17 cellular contexts compared by ENCODE assay signal in genomic region chr17:69062860-69063621, GRCh38. TPM values are rescaled to one million over a fixed set of nuclear protein-coding genes. Genes with fewer than 3 reads are reported as not detected.
A peak's percentile ranks its signal among the peaks of the same experiment; 100 is the strongest.
DNase-seq lines count a peak whose midpoint lies in the region; ATAC-seq and TF ChIP-seq lines count a peak whose summit lies in the region.
"Had no signal": no experiment of that assay in that cellular context is flagged by ENCODE, and none has a peak within 500 bp of the region (broad histone marks: within the 10 kb centered on the region; RNA-seq: fewer than 3 reads in every experiment).

No MANE protein-coding gene starts in this region.

- TF ChIP-seq CTCF in choroid plexus epithelial cell (conservative IDR thresholded peaks at IDR 0.05; ENCODE audit: low read depth, low read length), result no peak
- no peak for TF ChIP-seq CTCF in upper lobe of left lung (IDR thresholded peaks at IDR 0.05)
- no peak for TF ChIP-seq CTCF in thyroid gland (IDR thresholded peaks at IDR 0.05)

- H3K4me1 ChIP-seq in upper lobe of left lung, result peaks cover 0 to 6% (median 3%) of the 10 kb centered on the region in 4 donors
- H3K4me1 ChIP-seq in thyroid gland, result peaks cover 0 to 11% of the 10 kb centered on the region in 2 donors

- intact Hi-C loops in sciatic nerve (cut with DNase I) (no loop called here), thyroid gland (cut with DNase I) (no loop called here)

- DNase-seq in DMS 273 (lab: John Stamatoyannopoulos, UW; ENCODE audit: unreplicated experiment) (peak; percentile 6), DMS 273 treated with DMSO at 0.1 percent for 48 hours (lab: John Stamatoyannopoulos, UW) (no peak), choroid plexus epithelial cell (ENCODE audit: low read depth) (peak; percentile 48), left lobe of liver (ENCODE audit: low spot score) (no peak), sciatic nerve (ENCODE audit: low spot score) (no peak), upper lobe of left lung (no peak), thyroid gland (no peak), NCI-H1105 (lab: John Stamatoyannopoulos, UW) (no peak)
- DNase-seq: AML-193, GF-D8, H9, NCI-H1105 treated with DMSO at 0.1 percent for 48 hours, NCI-H1694, NCI-H774, SHP77 had no signal

- no peaks in the 10 kb centered on the region for H3K27me3 ChIP-seq in upper lobe of left lung
- H3K27me3 ChIP-seq in thyroid gland, result no peaks in the 10 kb centered on the region

- ATAC-seq in left lobe of liver, result peak; percentile 41
- peak; percentile 9 for ATAC-seq in sciatic nerve
- ATAC-seq in upper lobe of left lung (ENCODE audit: low FRiP score in 2 of 2), result no peak

- H3K4me3 ChIP-seq in choroid plexus epithelial cell (ENCODE audit: low read depth, low read length) (no peak overlapping the region), upper lobe of left lung (no peak overlapping the region), thyroid gland (replicated peaks in 1 of 3) (no peak overlapping the region)

- WGBS in upper lobe of left lung, 2 donors, result 89 to 93% methylated on average over 4 of the region's 4 CpGs
- 89 to 93% methylated on average over 4 of the region's 4 CpGs for WGBS in thyroid gland, 2 donors

- H3K9me3 ChIP-seq in upper lobe of left lung, result no peaks in the 10 kb centered on the region
- H3K9me3 ChIP-seq in thyroid gland, result no peaks in the 10 kb centered on the region

- no peak for TF ChIP-seq EP300 in upper lobe of left lung (IDR thresholded peaks at IDR 0.05)

- no peak for TF ChIP-seq POLR2A in upper lobe of left lung (IDR thresholded peaks at IDR 0.05)
- no peak for TF ChIP-seq POLR2A in thyroid gland (IDR thresholded peaks at IDR 0.05)

- H3K27ac ChIP-seq in upper lobe of left lung, result no peak overlapping the region
- no peak overlapping the region for H3K27ac ChIP-seq in thyroid gland
- H3K27ac ChIP-seq: 22Rv1 had no signal

- H3K36me3 ChIP-seq in upper lobe of left lung (no peaks in the 10 kb centered on the region), thyroid gland (no peaks in the 10 kb centered on the region)

RNA-seq across cellular contexts. Expression of gene ABCA9, which starts 2.3 kb away (rescaled TPM):
- 8.9 TPM for total RNA-seq in left lobe of liver
- 118 TPM for total RNA-seq in sciatic nerve
- total RNA-seq in upper lobe of left lung, result 10 to 100 TPM in 3 of 6 donors, 1 to 10 TPM in 3; 3.8 to 46.1 (median 9.8) TPM
- total RNA-seq in thyroid gland, result 10 to 100 TPM; 11.9 to 40.2 (median 25.4) TPM
- total RNA-seq: Daoy, H9 had no signal

Comparison
In these comparisons a context has a peak if more than half of its experiments do, and no peak if none do; other contexts are left out.
1. DNase-seq: peak in DMS 273 (single experiment) and choroid plexus epithelial cell (single experiment); none in DMS 273 treated with DMSO at 0.1 percent for 48 hours (single experiment), left lobe of liver (single experiment), sciatic nerve (single experiment), upper lobe of left lung (0 of 2), thyroid gland (0 of 2) and NCI-H1105 (single experiment).
2. ATAC-seq: peak in left lobe of liver (single experiment) and sciatic nerve (single experiment); none in upper lobe of left lung (0 of 2).